15 cellular contexts compared by ENCODE assay signal in the genomic region with DNA sequence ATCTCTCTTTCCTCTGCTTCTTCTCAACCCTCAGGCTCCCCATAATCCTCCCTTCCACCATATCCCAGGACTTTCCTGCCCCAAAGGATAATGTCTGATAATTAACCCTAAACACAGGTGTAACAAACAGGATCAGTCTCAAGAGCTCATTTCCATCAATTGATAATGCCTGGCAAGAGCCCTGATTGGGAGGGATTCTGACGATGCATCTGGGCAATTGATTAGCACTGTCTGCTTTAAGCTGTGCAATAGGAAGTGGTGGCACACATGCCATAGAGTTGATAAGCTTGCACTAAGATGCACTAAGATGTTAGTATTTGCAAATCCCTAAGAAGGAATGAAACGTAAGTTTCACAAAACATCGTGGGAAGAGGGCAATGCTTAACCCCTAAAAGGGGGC. TPM values are rescaled to one million over a fixed set of nuclear protein-coding genes. Genes with fewer than 3 reads are reported as not detected.
"Had no signal": no experiment of that assay in that cellular context is flagged by ENCODE, and none has a peak within 500 bp of the region (broad histone marks: within the 10 kb centered on the region; RNA-seq: fewer than 3 reads in every experiment).

No MANE protein-coding gene starts in this region.

- H3K27me3 Mint-ChIP-seq: activated naive CD8-positive, alpha-beta T cell had no signal

- H3K27ac Mint-ChIP-seq: naive thymus-derived CD8-positive, alpha-beta T cell; stimulated activated naive B cell treated with anti-CD40 and anti-IgM and Interleukin-4, amounts not matched to agents 10 μg/mL and 1 μg/mL and 100 μg/mL, for 72 hours; T-helper 2 cell treated with Interferon-gamma antibody and Interleukin-4, amounts not matched to agents 5 μg/mL and 100 μg/mL, for 36 hours had no signal

- H3K4me3 ChIP-seq: pancreas, smooth muscle cell, thyroid gland had no signal

- H3K27me3 ChIP-seq: pancreas, thyroid gland had no signal

- H3K27ac ChIP-seq: pancreas, thyroid gland had no signal

- H3K9me3 ChIP-seq: pancreas, thyroid gland had no signal

- H3K4me2 ChIP-seq: smooth muscle cell had no signal

- DNase-seq: activated CD8-positive, alpha-beta memory T cell treated with anti-CD3 and anti-CD28 coated beads for 24 hours; activated CD8-positive, alpha-beta memory T cell treated with anti-CD3 and anti-CD28 coated beads, Interleukin-2, amount 50 U/mL, for 48 hours; activated gamma-delta T cell treated with Interleukin-2 at 50 U/mL for 16 hours; amygdala; caudate nucleus; left cardiac atrium; naive thymus-derived CD8-positive, alpha-beta T cell; pancreas; stimulated activated naive B cell treated with anti-CD40 and anti-IgM and Interleukin-4, amounts not matched to agents 10 μg/mL and 1 μg/mL and 100 μg/mL, for 72 hours; thyroid gland had no signal

- H3K4me3 Mint-ChIP-seq: activated naive CD8-positive, alpha-beta T cell; naive thymus-derived CD8-positive, alpha-beta T cell; stimulated activated naive B cell treated with anti-CD40 and anti-IgM and Interleukin-4, amounts not matched to agents 10 μg/mL and 1 μg/mL and 100 μg/mL, for 72 hours; T-helper 2 cell treated with Interferon-gamma antibody and Interleukin-4, amounts not matched to agents 5 μg/mL and 100 μg/mL, for 36 hours had no signal

- H3K36me3 ChIP-seq: pancreas, thyroid gland had no signal

- ATAC-seq: left cardiac atrium, pancreas, sciatic nerve had no signal

- H3K4me1 ChIP-seq: pancreas, thyroid gland had no signal

RNA-seq across cellular contexts. Expression of a gene that starts 27.4 kb away (rescaled TPM):
- total RNA-seq: dermis microvascular lymphatic vessel endothelial cell had no signal
